In genomic region chr20:49505518-49505917, GRCh38 we compare ENCODE assay signal across 12 cellular contexts. TPM values are rescaled to one million over a fixed set of nuclear protein-coding genes. Genes with fewer than 3 reads are reported as not detected.
DNase-seq lines count a peak whose midpoint lies in the region; ATAC-seq, FAIRE-seq and TF ChIP-seq lines count a peak whose summit lies in the region.
"Had no signal": no experiment of that assay in that cellular context is flagged by ENCODE, and none has a peak within 500 bp of the region (broad histone marks: within the 10 kb centered on the region; RNA-seq: fewer than 3 reads in every experiment).

No MANE protein-coding gene starts in this region.

- H3K9me3 ChIP-seq in right lobe of liver (no peaks in the 10 kb centered on the region), HepG2 (ENCODE audit: low read length) (no peaks in the 10 kb centered on the region), SK-N-SH (no peaks in the 10 kb centered on the region)
- H3K9me3 ChIP-seq: HAP-1 had no signal

- H3K9me3 Mint-ChIP-seq in activated naive CD4-positive, alpha-beta T cell treated with anti-CD3 and anti-CD28 coated beads, Interleukin-2, amount 50 U/mL, for 72 hours, result no peaks in the 10 kb centered on the region
- H3K9me3 Mint-ChIP-seq: CD4-positive, CD25-positive, alpha-beta regulatory T cell; mesothelial cell of epicardium had no signal

- WGBS in right lobe of liver (ENCODE audit: insufficient coverage, low coverage, low lambda C conversion rate, missing lambda C conversion rate), result 32% methylated on average over 5 of the region's 9 CpGs
- 23% methylated on average over 9 of the region's 9 CpGs for WGBS in HepG2 (ENCODE audit: low lambda C conversion rate)
- WGBS in SK-N-SH (ENCODE audit: low lambda C conversion rate), result 11% methylated on average over 7 of the region's 9 CpGs

- no peak overlapping the region for H3K27ac ChIP-seq in right lobe of liver
- no peak overlapping the region for H3K27ac ChIP-seq in HepG2 (ENCODE audit: extremely low read length, insufficient read depth, low read length)
- H3K27ac ChIP-seq in SK-N-SH (ENCODE audit: low read depth in 2 of 2, low read length in 1 of 2), result no peak overlapping the region

- H3K4me2 ChIP-seq in HepG2 (ENCODE audit: low read depth, low read length) (no peak overlapping the region), SK-N-SH (peak overlapping the region; percentile 51; the same call in 1 of the 2 replicates)

- CTCF ChIA-PET in HepG2 (lab: Yijun Ruan, JAX; ENCODE audit: low intra/inter-chr PET ratio, low total read pairs) (no interaction called here), SK-N-SH (lab: Yijun Ruan, JAX) (interaction anchor here (0.8 to 15.8 kb wide), 15 partner anchors 9 to 566 kb away, joined by 3 to 317 read pairs (median 7); partner anchors contain the start of genes KCNB1 and RNF114)

- in situ Hi-C loops in HepG2 (cut with HindIII; ENCODE audit: extremely low pct_ligation_motif_present, low pct_unique_long_range_greater_than_20kb), result no loop called here

- H3K9ac ChIP-seq in HepG2 (ENCODE audit: insufficient read depth, low read depth, low read length) (no peak overlapping the region), SK-N-SH (no peak overlapping the region)

- POLR2A ChIA-PET in HepG2 (lab: Yijun Ruan, JAX) (no interaction called here), SK-N-SH (lab: Yijun Ruan, JAX) (no interaction called here)

- no peak overlapping the region for H3K27ac Mint-ChIP-seq in activated naive CD4-positive, alpha-beta T cell treated with anti-CD3 and anti-CD28 coated beads, Interleukin-2, amount 50 U/mL, for 72 hours
- H3K27ac Mint-ChIP-seq: CD4-positive, CD25-positive, alpha-beta regulatory T cell; mesothelial cell of epicardium had no signal

- H4K20me1 ChIP-seq in HepG2 (ENCODE audit: insufficient read depth, low read length) (no peaks in the 10 kb centered on the region), SK-N-SH (ENCODE audit: insufficient read depth) (no peaks in the 10 kb centered on the region)

- no peaks in the 10 kb centered on the region for H3K79me2 ChIP-seq in HepG2 (ENCODE audit: insufficient read depth, low read length)
- H3K79me2 ChIP-seq in SK-N-SH (ENCODE audit: insufficient read depth), result no peaks in the 10 kb centered on the region

- H3K36me3 Mint-ChIP-seq in activated naive CD4-positive, alpha-beta T cell treated with anti-CD3 and anti-CD28 coated beads, Interleukin-2, amount 50 U/mL, for 72 hours, result no peaks in the 10 kb centered on the region
- H3K36me3 Mint-ChIP-seq: CD4-positive, CD25-positive, alpha-beta regulatory T cell had no signal

- no TSS peak for BruUV-seq in HepG2 (replicated peaks; lab: Mats Ljungman, UMichigan)

- no peaks in the 10 kb centered on the region for H3K27me3 ChIP-seq in right lobe of liver
- peaks cover 0 to 39% of the 10 kb centered on the region in 2 experiments; a peak in 3 of 5 replicates for H3K27me3 ChIP-seq in HepG2 (ENCODE audit: control insufficient read depth in 1 of 2, insufficient read depth in 2 of 2, low read length in 2 of 2)
- H3K27me3 ChIP-seq in SK-N-SH (ENCODE audit: insufficient read depth), result no peaks in the 10 kb centered on the region

- ATAC-seq in right lobe of liver, result peak; percentile 47 to 54 (median 50)
- no peak for ATAC-seq in HepG2
- no peak for ATAC-seq in GM19467 (IDR thresholded peaks at IDR 0.05; ENCODE audit: unreplicated experiment)
- ATAC-seq in activated naive CD4-positive, alpha-beta T cell treated with anti-CD3 and anti-CD28 coated beads, Interleukin-2, amount 50 U/mL, for 72 hours, result no peak

- peak in 2 of 3 donors; percentile 46 to 52 for DNase-seq in right lobe of liver
- DNase-seq in HepG2 (ENCODE audit: low spot score), result no peak
- DNase-seq in SK-N-SH, result peak; percentile 78
- DNase-seq in hepatic stellate cell (ENCODE audit: low spot score), result peak; percentile 55
- no peak for DNase-seq in SIG-M5 treated with dmso at 0.1 percent for 504 hours (lab: John Stamatoyannopoulos, UW; ENCODE audit: unreplicated experiment)
- DNase-seq in activated naive CD4-positive, alpha-beta T cell treated with anti-CD3 and anti-CD28 coated beads, Interleukin-2, amount 50 U/mL, for 72 hours (ENCODE audit: low spot score in 2 of 2), result no peak
- no peak for DNase-seq in HUDEP-2 (lab: John Stamatoyannopoulos, UW; ENCODE audit: unreplicated experiment in 76 of 76)
- DNase-seq: activated naive CD4-positive, alpha-beta T cell; CD4-positive, CD25-positive, alpha-beta regulatory T cell had no signal

- H3F3A ChIP-seq in SK-N-SH (replicated peaks; ENCODE audit: insufficient read depth), result no peaks in the 10 kb centered on the region

- H3K4me3 ChIP-seq in right lobe of liver, result no peak overlapping the region
- H3K4me3 ChIP-seq in HepG2 (replicated peaks in 1 of 3; ENCODE audit: insufficient read depth in 1 of 3, low read depth in 2 of 3, low read length in 3 of 3), result no peak overlapping the region
- no peak overlapping the region for H3K4me3 ChIP-seq in SK-N-SH (ENCODE audit: low read depth in 2 of 2, low read length in 1 of 2)
- H3K4me3 ChIP-seq: HAP-1 had no signal

- TF ChIP-seq EP300 in HepG2 (IDR thresholded peaks at IDR 0.05; ENCODE audit: low read depth in 2 of 2, low read length in 2 of 2), result no peak
- TF ChIP-seq EP300 in HepG2 (CRISPR knock-in tag; IDR thresholded peaks at IDR 0.05; ENCODE audit: borderline replicate concordance), result no peak
- no peak for TF ChIP-seq EP300 in SK-N-SH (IDR thresholded peaks at IDR 0.05; ENCODE audit: borderline replicate concordance in 1 of 2, low read depth in 1 of 2, low read length in 1 of 2)

- H3K36me3 ChIP-seq in right lobe of liver (no peaks in the 10 kb centered on the region), HepG2 (replicated peaks in 1 of 2; ENCODE audit: control insufficient read depth in 1 of 2, insufficient read depth in 2 of 2, low read length in 2 of 2) (no peaks in the 10 kb centered on the region), SK-N-SH (replicated peaks in 1 of 2; ENCODE audit: control insufficient read depth in 1 of 2, insufficient read depth in 2 of 2, low read length in 1 of 2) (no peaks in the 10 kb centered on the region)
- H3K36me3 ChIP-seq: HAP-1 had no signal

- TF ChIP-seq RAD21 in HepG2 (CRISPR knock-in tag; IDR thresholded peaks at IDR 0.05) (no peak), SK-N-SH (IDR thresholded peaks at IDR 0.05; ENCODE audit: low read length) (no peak)

- TF ChIP-seq POLR2A in right lobe of liver (IDR thresholded peaks at IDR 0.05), result no peak
- TF ChIP-seq POLR2A in HepG2 (IDR thresholded peaks at IDR 0.05; ENCODE audit: insufficient read depth in 1 of 2, low read depth in 2 of 2, low read length in 2 of 2), result no peak

- no peaks in the 10 kb centered on the region for H3K9me2 ChIP-seq in SK-N-SH

- no peak for FAIRE-seq in HepG2 (lab: Jason Lieb, UNC)

- TF ChIP-seq CTCF in right lobe of liver (IDR thresholded peaks at IDR 0.05) (no peak), HepG2 (CRISPR knock-in tag; IDR thresholded peaks at IDR 0.05) (no peak), SK-N-SH (IDR thresholded peaks at IDR 0.05) (no peak)

- H2AFZ ChIP-seq in HepG2 (ENCODE audit: low read length), result no peak overlapping the region
- H2AFZ ChIP-seq in SK-N-SH (ENCODE audit: low read depth), result no peak overlapping the region

- no peaks in the 10 kb centered on the region for H3K4me1 ChIP-seq in right lobe of liver
- no peaks in the 10 kb centered on the region for H3K4me1 ChIP-seq in HepG2 (ENCODE audit: insufficient read depth, low read length)
- H3K4me1 ChIP-seq in SK-N-SH (ENCODE audit: control insufficient read depth in 1 of 2, insufficient read depth in 2 of 2, low read depth in 1 of 2, low read length in 1 of 2), result peaks cover 9 to 10% of the 10 kb centered on the region in 2 experiments; a peak in 1 of 4 replicates
- H3K4me1 ChIP-seq: HAP-1 had no signal

- intact Hi-C loops in right lobe of liver (cut with DNase I), result loop anchor here in 1 of 2 donors (5.0 kb wide), 1 partner anchor 173 kb away; no protein-coding TSS in a partner anchor
- intact Hi-C loops in HepG2 (cut with micrococcal nuclease; ENCODE audit: unreplicated experiment), result no loop called here

TF ChIP-seq in HepG2, 621 proteins besides CTCF, POLR2A, EP300 and RAD21 (continues in another document):
- TF ChIP-seq NKX3-1 (CRISPR knock-in tag; IDR thresholded peaks at IDR 0.05), result no peak
- TF ChIP-seq SNRNP70 (IDR thresholded peaks at IDR 0.05; ENCODE audit: low read depth, low read length), result no peak
- no peak for TF ChIP-seq TOE1 (CRISPR knock-in tag; IDR thresholded peaks at IDR 0.05)

TF ChIP-seq in SK-N-SH, 30 proteins besides CTCF, POLR2A, EP300 and RAD21 (continues in another document):
- TF ChIP-seq GATA2 (CRISPR knock-in tag; IDR thresholded peaks at IDR 0.05) (peak; percentile 60), YY1 (IDR thresholded peaks at IDR 0.05; ENCODE audit: low read depth) (no peak)

RNA-seq across cellular contexts. Expression of gene KCNB1, which starts 23.1 kb away (rescaled TPM):
- total RNA-seq in right lobe of liver (1 to 10 TPM; 1.5 to 8.2 (median 3.8) TPM), HepG2 (2016; rRNA removed; fragmentation: Illumina TruSeq; extraction: Trizol) (0.02 TPM in 1 of 2 replicates, not detected in the other)
- total RNA-seq in HepG2 (2016; cell fraction: cytosol; rRNA removed; fragmentation: Illumina TruSeq; extraction: Trizol; ENCODE audit: low read depth), result not detected in 2 replicates
- 0.04 TPM in 1 of 2 replicates, not detected in the other for total RNA-seq in HepG2 (2016; cell fraction: insoluble cytoplasmic fraction; rRNA removed; fragmentation: Illumina TruSeq; extraction: Trizol)
- total RNA-seq in HepG2 (2016; cell fraction: membrane; rRNA removed; fragmentation: Illumina TruSeq; extraction: Trizol), result not detected in 2 replicates
- 0.09 TPM in 1 of 2 replicates, not detected in the other for total RNA-seq in HepG2 (2016; cell fraction: nucleus; rRNA removed; fragmentation: Illumina TruSeq; extraction: Trizol)
- polyA plus RNA-seq in HepG2 (2011; rRNA removed) (0.01 TPM in 1 of 2 replicates, not detected in the other), SK-N-SH (2012; rRNA removed) (0.82 and 1.1 TPM in 2 replicates)
- 0.03 TPM in 1 of 2 replicates, not detected in the other for polyA plus RNA-seq in HepG2 (2011; cell fraction: cytosol; rRNA removed)
- not detected in 2 replicates for polyA plus RNA-seq in HepG2 (2011; cell fraction: nucleus; rRNA removed)
- polyA plus RNA-seq in HepG2 (2012), result 0.05 and 0.09 TPM in 2 replicates
- polyA plus RNA-seq in HepG2 (2016; cell fraction: cytosol; fragmentation: Illumina TruSeq; extraction: Trizol; ENCODE audit: low read depth), result not detected in 2 replicates
- not detected in 2 replicates for polyA plus RNA-seq in HepG2 (2016; cell fraction: insoluble cytoplasmic fraction; fragmentation: Illumina TruSeq; extraction: Trizol; ENCODE audit: low read depth)
- not detected in 2 replicates for polyA plus RNA-seq in HepG2 (2016; cell fraction: membrane; fragmentation: Illumina TruSeq; extraction: Trizol; ENCODE audit: low read depth)
- polyA plus RNA-seq in HepG2 (2016; cell fraction: nucleus; fragmentation: Illumina TruSeq; extraction: Trizol; ENCODE audit: insufficient read depth, low read depth), result not detected in 2 replicates
- 0.16 TPM in 1 of 2 replicates, not detected in the other for polyA minus RNA-seq in HepG2 (2011; rRNA and poly(A)+ RNA removed; ENCODE audit: low replicate concordance)
- polyA minus RNA-seq in HepG2 (2011; cell fraction: cytosol; rRNA and poly(A)+ RNA removed), result not detected in 2 replicates
- under 0.01 TPM in 1 of 2 replicates, not detected in the other for polyA minus RNA-seq in HepG2 (2011; cell fraction: nucleus; rRNA and poly(A)+ RNA removed)
- 0.81 and 0.93 TPM in 2 replicates for polyA plus RNA-seq in SK-N-SH (2012; cell fraction: cytosol; rRNA removed)
- polyA plus RNA-seq in SK-N-SH (2012; cell fraction: nucleus; rRNA removed), result 1.6 and 1.8 TPM in 2 replicates
- not detected for total RNA-seq in activated naive CD4-positive, alpha-beta T cell treated with anti-CD3 and anti-CD28 coated beads, Interleukin-2, amount 50 U/mL, for 72 hours
- total RNA-seq: CD4-positive, CD25-positive, alpha-beta regulatory T cell had no signal

Comparison
In these comparisons a context has a peak if more than half of its experiments do, and no peak if none do; other contexts are left out.
1. ATAC-seq: peak in right lobe of liver (4 of 4); none in HepG2 (single experiment), GM19467 (single experiment) and activated naive CD4-positive, alpha-beta T cell treated with anti-CD3 and anti-CD28 coated beads, Interleukin-2, amount 50 U/mL, for 72 hours (0 of 2).
2. DNase-seq: peak in right lobe of liver (2 of 3), SK-N-SH (single experiment) and hepatic stellate cell (single experiment); none in HepG2 (single experiment), SIG-M5 treated with dmso at 0.1 percent for 504 hours (single experiment), activated naive CD4-positive, alpha-beta T cell treated with anti-CD3 and anti-CD28 coated beads, Interleukin-2, amount 50 U/mL, for 72 hours (0 of 2) and HUDEP-2 (0 of 76).